ENCODE assay signal across 9 cellular contexts in the genomic region with DNA sequence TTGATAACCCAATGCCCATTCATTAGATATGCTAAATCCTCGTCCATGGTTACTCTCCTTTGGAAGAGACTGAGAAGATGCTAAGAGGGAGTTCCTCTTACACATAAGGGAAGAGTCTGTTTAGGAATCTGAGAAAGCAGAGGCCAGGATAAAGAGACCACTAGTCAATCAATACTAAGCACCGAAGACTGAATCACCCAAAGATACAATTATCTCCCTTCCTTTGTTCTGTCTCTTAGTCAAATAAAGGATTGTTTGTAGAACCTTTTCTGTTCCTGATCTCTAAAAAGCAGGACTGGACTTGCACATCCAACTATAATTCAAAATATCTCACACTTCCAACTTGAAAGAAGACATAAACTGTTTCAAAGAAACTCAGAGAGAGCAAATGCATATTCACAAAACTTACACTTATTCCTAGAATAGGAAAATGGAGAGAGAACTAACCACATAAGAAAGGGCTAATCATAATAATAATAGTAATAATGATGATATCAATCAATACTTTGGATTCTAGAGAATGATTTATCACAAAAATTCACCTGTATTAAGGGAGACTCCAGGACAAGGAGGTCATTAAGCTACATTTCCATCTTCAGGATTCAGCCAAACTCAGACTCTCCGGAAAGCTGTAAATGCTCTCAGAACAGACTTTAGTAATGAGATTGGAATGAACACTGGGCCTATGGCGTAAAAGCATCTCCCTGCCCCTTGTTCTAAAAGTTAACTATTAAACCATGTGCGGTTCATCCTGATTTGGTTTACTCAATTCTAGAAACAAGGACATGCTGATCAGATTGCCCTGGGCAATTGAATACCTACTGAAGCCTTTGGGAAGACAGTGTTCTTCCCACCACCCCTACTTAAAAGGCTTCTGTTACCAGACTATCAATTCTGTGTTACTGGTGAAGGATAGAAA.
A peak's percentile ranks its signal among the peaks of the same experiment; 100 is the strongest.
DNase-seq lines count a peak whose midpoint lies in the region; ATAC-seq and TF ChIP-seq lines count a peak whose summit lies in the region.
"Had no signal": no experiment of that assay in that cellular context is flagged by ENCODE, and none has a peak within 500 bp of the region (broad histone marks: within the 10 kb centered on the region; RNA-seq: fewer than 3 reads in every experiment).

No MANE protein-coding gene starts in this region.

- no peaks in the 10 kb centered on the region for H3K36me3 ChIP-seq in Loucy (ENCODE audit: insufficient read depth, low read length)
- no peaks in the 10 kb centered on the region for H3K36me3 ChIP-seq in esophagus muscularis mucosa
- H3K36me3 ChIP-seq in neural progenitor cell: no peaks in the 10 kb centered on the region

- H3K27ac ChIP-seq in esophagus muscularis mucosa (replicated peaks in 1 of 4): peak overlapping the region in 3 of 4 donors; percentile 21 to 55 (median 50)
- no peak overlapping the region for H3K27ac ChIP-seq in neural progenitor cell

- no peaks in the 10 kb centered on the region for H3K36me3 Mint-ChIP-seq in neural progenitor cell
- no peaks in the 10 kb centered on the region for H3K36me3 Mint-ChIP-seq in activated T-helper 17 cell treated with anti-CD3 and anti-CD28 coated beads, Interleukin-2, amount 50 U/mL, for 72 hours (ENCODE audit: low read depth)

- WGBS in esophagus muscularis mucosa: 76% methylated on average over 5 of the region's 5 CpGs

- no peak overlapping the region for H3K4me2 ChIP-seq in Loucy (ENCODE audit: low read depth, low read length, poor library complexity, severe bottlenecking)
- no peak overlapping the region for H3K4me2 ChIP-seq in neural progenitor cell

- no peaks in the 10 kb centered on the region for H4K20me1 ChIP-seq in Loucy (ENCODE audit: insufficient read depth, low read length, poor library complexity, severe bottlenecking)
- no peaks in the 10 kb centered on the region for H4K20me1 ChIP-seq in neural progenitor cell (ENCODE audit: low read depth)

- H3K9me3 Mint-ChIP-seq in neural progenitor cell: no peaks in the 10 kb centered on the region
- H3K9me3 Mint-ChIP-seq in activated T-helper 17 cell treated with anti-CD3 and anti-CD28 coated beads, Interleukin-2, amount 50 U/mL, for 72 hours: no peaks in the 10 kb centered on the region

- peak; percentile 52 for DNase-seq in AG09309 (ENCODE audit: low read depth)
- no peak for DNase-seq in esophagus muscularis mucosa (ENCODE audit: extremely low spot score)
- DNase-seq in neural progenitor cell (ENCODE audit: low spot score): peak; percentile 4
- DNase-seq in foreskin melanocyte: no peak
- no peak for DNase-seq in NCI-H1048 (lab: John Stamatoyannopoulos, UW)
- DNase-seq in 8988T: no peak
- DNase-seq: GDM1 had no signal

- H3K4me3 ChIP-seq in AG09309 (ENCODE audit: control insufficient read depth, low read depth, low read length): no peak overlapping the region
- no peak overlapping the region for H3K4me3 ChIP-seq in Loucy (ENCODE audit: low read length, poor library complexity, severe bottlenecking)
- peak overlapping the region in 2 of 4 donors; percentile 15 to 22 for H3K4me3 ChIP-seq in esophagus muscularis mucosa
- H3K4me3 ChIP-seq in neural progenitor cell: no peak overlapping the region

- TF ChIP-seq CTCF in AG09309 (IDR thresholded peaks at IDR 0.05; ENCODE audit: control insufficient read depth, insufficient read depth, low read depth, low read length, missing control alignments): no peak
- TF ChIP-seq CTCF in Loucy (conservative IDR thresholded peaks at IDR 0.05; ENCODE audit: low read length): no peak
- TF ChIP-seq CTCF in esophagus muscularis mucosa (IDR thresholded peaks at IDR 0.05): no peak
- TF ChIP-seq CTCF in neural progenitor cell (IDR thresholded peaks at IDR 0.05): no peak

- H3K27ac Mint-ChIP-seq in neural progenitor cell: no peak overlapping the region
- no peak overlapping the region for H3K27ac Mint-ChIP-seq in activated T-helper 17 cell treated with anti-CD3 and anti-CD28 coated beads, Interleukin-2, amount 50 U/mL, for 72 hours

- no peak for TF ChIP-seq EP300 in esophagus muscularis mucosa (IDR thresholded peaks at IDR 0.05)

- H3K79me2 ChIP-seq in Loucy (ENCODE audit: insufficient read depth, low read length): no peaks in the 10 kb centered on the region
- no peaks in the 10 kb centered on the region for H3K79me2 ChIP-seq in neural progenitor cell (ENCODE audit: low read depth)

- no peaks in the 10 kb centered on the region for H3K9me3 ChIP-seq in Loucy (ENCODE audit: insufficient read depth, low read depth, low read length)
- H3K9me3 ChIP-seq in esophagus muscularis mucosa: no peaks in the 10 kb centered on the region
- no peaks in the 10 kb centered on the region for H3K9me3 ChIP-seq in neural progenitor cell (ENCODE audit: low read depth)

- no peaks in the 10 kb centered on the region for H3K4me1 Mint-ChIP-seq in neural progenitor cell
- peaks cover 14% of the 10 kb centered on the region for H3K4me1 Mint-ChIP-seq in activated T-helper 17 cell treated with anti-CD3 and anti-CD28 coated beads, Interleukin-2, amount 50 U/mL, for 72 hours

- H2AFZ ChIP-seq in Loucy (ENCODE audit: low read length) (no peak overlapping the region), neural progenitor cell (replicated peaks) (no peak overlapping the region)

- TF ChIP-seq POLR2A in esophagus muscularis mucosa (IDR thresholded peaks at IDR 0.05; ENCODE audit: low read depth): no peak

- H3K9ac ChIP-seq in Loucy (ENCODE audit: low read depth, low read length, poor library complexity, severe bottlenecking) (peak overlapping the region; percentile 50), neural progenitor cell (no peak overlapping the region)

- no peaks in the 10 kb centered on the region for H3K27me3 Mint-ChIP-seq in neural progenitor cell (ENCODE audit: insufficient read depth, low read depth)
- no peaks in the 10 kb centered on the region for H3K27me3 Mint-ChIP-seq in activated T-helper 17 cell treated with anti-CD3 and anti-CD28 coated beads, Interleukin-2, amount 50 U/mL, for 72 hours

- intact Hi-C loops in esophagus muscularis mucosa (cut with DNase I): no loop called here

- H3K9me2 ChIP-seq in Loucy (replicated peaks; ENCODE audit: low read depth, low read length): no peaks in the 10 kb centered on the region

- H3F3A ChIP-seq in Loucy (ENCODE audit: low read depth) (0 out of 2 replicates have a peak, but pooled peaks cover 3% of the 10 kb centered on the region), neural progenitor cell (ENCODE audit: low read depth) (no peaks in the 10 kb centered on the region)

- no peak for ATAC-seq in activated T-helper 17 cell treated with anti-CD3 and anti-CD28 coated beads, Interleukin-2, amount 50 U/mL, for 72 hours (replicated peaks)

- H3K4me3 Mint-ChIP-seq in neural progenitor cell: no peak overlapping the region
- H3K4me3 Mint-ChIP-seq in activated T-helper 17 cell treated with anti-CD3 and anti-CD28 coated beads, Interleukin-2, amount 50 U/mL, for 72 hours: no peak overlapping the region

- H3K4me1 ChIP-seq in Loucy (ENCODE audit: insufficient read depth, low read length, poor library complexity, severe bottlenecking): peaks cover 26% of the 10 kb centered on the region
- peaks cover 0 to 19% (median 9%) of the 10 kb centered on the region in 4 donors for H3K4me1 ChIP-seq in esophagus muscularis mucosa
- peaks cover 8% of the 10 kb centered on the region for H3K4me1 ChIP-seq in neural progenitor cell

- H3K27me3 ChIP-seq in Loucy (ENCODE audit: insufficient read depth, low read length, poor library complexity, severe bottlenecking) (no peaks in the 10 kb centered on the region), esophagus muscularis mucosa (no peaks in the 10 kb centered on the region), neural progenitor cell (no peaks in the 10 kb centered on the region)

Comparison
In these comparisons a context has a peak if more than half of its experiments do, and no peak if none do; other contexts are left out.
1. DNase-seq: peak in AG09309 (single experiment) and neural progenitor cell (single experiment); none in esophagus muscularis mucosa (single experiment), foreskin melanocyte (single experiment), NCI-H1048 (single experiment) and 8988T (single experiment).